ENCODE assay signal across 8 cellular contexts in genomic region chr4:86961103-86961502, GRCh38. TPM values are rescaled to one million over a fixed set of nuclear protein-coding genes. Genes with fewer than 3 reads are reported as not detected.
DNase-seq lines count a peak whose midpoint lies in the region; ATAC-seq and TF ChIP-seq lines count a peak whose summit lies in the region.

No MANE protein-coding gene starts in this region.

- no peaks in the 10 kb centered on the region for H3K9me2 ChIP-seq in MM.1S (replicated peaks; ENCODE audit: insufficient read depth, low read length)

- DNase-seq in NOMO-1 (lab: John Stamatoyannopoulos, UW; ENCODE audit: unreplicated experiment in 2 of 2): peak; percentile 44 to 70
- DNase-seq in NOMO-1 treated with dmso at 0.1 percent for 144 hours (lab: John Stamatoyannopoulos, UW; ENCODE audit: unreplicated experiment): no peak
- DNase-seq in MM.1S: no peak
- DNase-seq in endothelial cell (ENCODE audit: low spot score): no peak
- DNase-seq in D341Med (ENCODE audit: low spot score): no peak
- no peak for DNase-seq in T-cell
- no peak for DNase-seq in activated CD4-positive, alpha-beta T cell treated with anti-CD3 and anti-CD28 coated beads for 4 hours

- peak overlapping the region; percentile 81 for H3K4me2 ChIP-seq in MM.1S (ENCODE audit: low read depth, low read length)

- H4K20me1 ChIP-seq in MM.1S (ENCODE audit: insufficient read depth, low read length): no peaks in the 10 kb centered on the region

- ATAC-seq in T-cell (replicated peaks in 1 of 4): no peak

- peak overlapping the region; percentile 49 for H3K27ac Mint-ChIP-seq in endothelial cell (ENCODE audit: unreplicated experiment)
- H3K27ac Mint-ChIP-seq in T-cell: no peak overlapping the region

- H3K4me1 ChIP-seq in MM.1S (ENCODE audit: low read length): peaks cover 72% of the 10 kb centered on the region
- peaks cover 18% of the 10 kb centered on the region for H3K4me1 ChIP-seq in stomach smooth muscle (ENCODE audit: control insufficient read depth, insufficient read depth, low read length)

- no peaks in the 10 kb centered on the region for H3K9me3 ChIP-seq in MM.1S (replicated peaks; ENCODE audit: insufficient read depth, low read length)
- H3K9me3 ChIP-seq in stomach smooth muscle (ENCODE audit: control insufficient read depth in 2 of 2, low read length in 2 of 2): no peaks in the 10 kb centered on the region

- H3K9ac ChIP-seq in MM.1S (ENCODE audit: low read length): peak overlapping the region; percentile 66
- H3K9ac ChIP-seq in stomach smooth muscle (ENCODE audit: low read length in 2 of 2): no peak overlapping the region

- H3K27me3 Mint-ChIP-seq in endothelial cell (ENCODE audit: unreplicated experiment) (no peaks in the 10 kb centered on the region), T-cell (no peaks in the 10 kb centered on the region)

- TF ChIP-seq CTCF in MM.1S (IDR thresholded peaks at IDR 0.05; ENCODE audit: low read length) (no peak), endothelial cell (IDR thresholded peaks at IDR 0.05; ENCODE audit: unreplicated experiment) (no peak)

- H3K36me3 Mint-ChIP-seq in endothelial cell (ENCODE audit: low read depth, unreplicated experiment) (no peaks in the 10 kb centered on the region), T-cell (peaks cover 48% of the 10 kb centered on the region)

- peaks cover 89% of the 10 kb centered on the region for H3K79me2 ChIP-seq in MM.1S (ENCODE audit: low read length)

- H3F3A ChIP-seq in MM.1S (ENCODE audit: insufficient read depth, low read length): peaks cover 48% of the 10 kb centered on the region

- H3K9me3 Mint-ChIP-seq in endothelial cell (ENCODE audit: unreplicated experiment) (no peaks in the 10 kb centered on the region), T-cell (no peaks in the 10 kb centered on the region)

- POLR2A ChIA-PET in T-cell (lab: Charles Lee): interaction anchor here in 1 of 2 donors (0.5 to 0.7 kb wide), 2 partner anchors 40 to 1971 kb away, joined by 5 to 9 read pairs; no protein-coding TSS in a partner anchor

- H3K27ac ChIP-seq in MM.1S (ENCODE audit: low read length): peak overlapping the region; percentile 98
- H3K27ac ChIP-seq in stomach smooth muscle (ENCODE audit: low read length): peak overlapping the region; percentile 25

- no peak overlapping the region for H3K4me3 Mint-ChIP-seq in endothelial cell (ENCODE audit: unreplicated experiment)
- peak overlapping the region in 1 of 3 donors; percentile 48 for H3K4me3 Mint-ChIP-seq in T-cell

- H3K27me3 ChIP-seq in MM.1S (replicated peaks; ENCODE audit: insufficient read depth, low read length) (no peaks in the 10 kb centered on the region), stomach smooth muscle (ENCODE audit: control insufficient read depth in 1 of 2, insufficient read depth in 2 of 2, low read length in 2 of 2) (no peaks in the 10 kb centered on the region)

- peaks cover 39% of the 10 kb centered on the region for H3K4me1 Mint-ChIP-seq in endothelial cell (ENCODE audit: unreplicated experiment)
- H3K4me1 Mint-ChIP-seq in T-cell: peaks cover 41 to 60% (median 55%) of the 10 kb centered on the region in 3 donors

- CTCF ChIA-PET in T-cell (lab: Charles Lee): interaction anchor here in 1 of 2 donors (0.6 to 1.0 kb wide), 4 partner anchors 38 to 211 kb away, joined by 3 to 5 read pairs (median 4); no protein-coding TSS in a partner anchor

- H3K4me3 ChIP-seq in MM.1S (ENCODE audit: low read length): peak overlapping the region; percentile 48
- H3K4me3 ChIP-seq in stomach smooth muscle (ENCODE audit: low read length in 2 of 2): no peak overlapping the region

- H2AFZ ChIP-seq in MM.1S (ENCODE audit: low read length): peak overlapping the region; percentile 0; the same call in 1 of the 2 replicates

- no peaks in the 10 kb centered on the region; the same call in 1 of the 2 replicates for H3K36me3 ChIP-seq in MM.1S (replicated peaks; ENCODE audit: insufficient read depth, low read length)
- H3K36me3 ChIP-seq in stomach smooth muscle (ENCODE audit: control insufficient read depth in 2 of 2, insufficient read depth in 2 of 2, low read length in 2 of 2): no peaks in the 10 kb centered on the region

RNA-seq across cellular contexts. Expression of gene AFF1, which starts 26.3 kb away (rescaled TPM):
- total RNA-seq in endothelial cell (ENCODE audit: unreplicated experiment) (93.1 TPM), T-cell (100 to 1,000 TPM in 2 of 5 donors, 10 to 100 TPM in 3; 65.3 to 112 (median 93.4) TPM)

Comparison
In these comparisons a context has a peak if more than half of its experiments do, and no peak if none do; other contexts are left out.
1. DNase-seq: peak in NOMO-1 (2 of 2); none in NOMO-1 treated with dmso at 0.1 percent for 144 hours (single experiment), MM.1S (single experiment), endothelial cell (single experiment), D341Med (single experiment), T-cell (0 of 34) and activated CD4-positive, alpha-beta T cell treated with anti-CD3 and anti-CD28 coated beads for 4 hours (0 of 2).